20 cellular contexts compared by ENCODE assay signal in genomic region chr9:125377584-125378250, GRCh38.
A peak's percentile ranks its signal among the peaks of the same experiment; 100 is the strongest.
DNase-seq lines count a peak whose midpoint lies in the region; ATAC-seq, FAIRE-seq and TF ChIP-seq lines count a peak whose summit lies in the region.
"Had no signal": no experiment of that assay in that cellular context is flagged by ENCODE, and none has a peak within 500 bp of the region (broad histone marks: within the 10 kb centered on the region; RNA-seq: fewer than 3 reads in every experiment).

No MANE protein-coding gene starts in this region.

- H3K9me1 ChIP-seq in K562 (ENCODE audit: control insufficient read depth, insufficient read depth, low read length) = no peaks in the 10 kb centered on the region

- H3K27me3 Mint-ChIP-seq in neural crest cell (ENCODE audit: low read depth) = peaks cover 12% of the 10 kb centered on the region

- no peak for FAIRE-seq in K562 (lab: Jason Lieb, UNC)
- FAIRE-seq: A204.1, GM12878, H1 had no signal

- no peak for TF ChIP-seq POLR2A in K562 (conservative IDR thresholded peaks at IDR 0.05)

- TF ChIP-seq EP300 in K562 (IDR thresholded peaks at IDR 0.05; ENCODE audit: low read length) = no peak

- no peak overlapping the region for H3K4me2 ChIP-seq in K562 (ENCODE audit: insufficient read depth, low read length)

- H3K36me3 ChIP-seq in heart right ventricle = no peaks in the 10 kb centered on the region
- no peaks in the 10 kb centered on the region for H3K36me3 ChIP-seq in K562 (ENCODE audit: control insufficient read depth, insufficient read depth, low read length)
- H3K36me3 ChIP-seq: BE2C had no signal

- in situ Hi-C loops in K562 (cut with MboI) = no loop called here

- 66 to 93% methylated on average over 8 of the region's 8 CpGs for WGBS in heart right ventricle, 2 donors
- WGBS in K562 (ENCODE audit: insufficient coverage, low coverage, missing lambda C conversion rate) = 17% methylated on average over 8 of the region's 8 CpGs

- H3K27me3 ChIP-seq in heart right ventricle = peaks cover 0 to 6% (median 3%) of the 10 kb centered on the region in 7 donors
- H3K27me3 ChIP-seq in K562 (ENCODE audit: control insufficient read depth in 2 of 2, insufficient read depth in 2 of 2, low read length in 2 of 2) = no peaks in the 10 kb centered on the region
- H3K27me3 ChIP-seq: BE2C had no signal

- CTCF ChIA-PET in K562 (lab: Yijun Ruan, JAX; ENCODE audit: low intra/inter-chr PET ratio) = interaction anchor here (0.7 kb wide), 1 partner anchor 603 kb away, joined by 3 read pairs; no protein-coding TSS in a partner anchor

- H3K4me3 ChIP-seq in heart right ventricle = no peak overlapping the region
- no peak overlapping the region for H3K4me3 ChIP-seq in K562
- H3K4me3 ChIP-seq: GM12878 had no signal

- H3K9me3 Mint-ChIP-seq in neural crest cell = no peaks in the 10 kb centered on the region
- H3K9me3 Mint-ChIP-seq: CD4-positive, CD25-positive, alpha-beta regulatory T cell; CD8-positive, alpha-beta memory T cell; H9 had no signal

- H3K4me3 Mint-ChIP-seq in neural crest cell = no peak overlapping the region
- H3K4me3 Mint-ChIP-seq: CD4-positive, CD25-positive, alpha-beta regulatory T cell; CD8-positive, alpha-beta memory T cell; H9 had no signal

- no peaks in the 10 kb centered on the region for H3K79me2 ChIP-seq in K562 (ENCODE audit: control insufficient read depth, insufficient read depth, low read length)

- peak overlapping the region in 1 of 2 experiments; percentile 33; a peak in 1 of 4 replicates for H3K9ac ChIP-seq in K562 (ENCODE audit: insufficient read depth in 1 of 2, low read depth in 2 of 2, low read length in 2 of 2)

- DNase-seq in cardiac septum (ENCODE audit: low spot score) (peak; percentile 58), heart right ventricle (no peak), K562 (ENCODE audit: extremely low read depth in 1 of 4, low spot score in 3 of 4) (no peak), neural crest cell (ENCODE audit: low read depth, low spot score) (no peak), occipital lobe (lab: John Stamatoyannopoulos, UW) (no peak), Kasumi-1 (lab: John Stamatoyannopoulos, UW) (no peak)
- DNase-seq: ACHN; BE2C; C1 segment of cervical spinal cord; CD4-positive, CD25-positive, alpha-beta regulatory T cell; CD8-positive, alpha-beta memory T cell; COR-L47; DMS 273 treated with DMSO at 0.1 percent for 48 hours; DMS53; DND-41; EL; H9 had no signal

- no TSS peak for BruUV-seq in K562 (replicated peaks; lab: Mats Ljungman, UMichigan)

- no peak for TF ChIP-seq RAD21 in K562 (CRISPR knock-in tag; conservative IDR thresholded peaks at IDR 0.05 in 1 of 2, IDR thresholded peaks at IDR 0.05 in 1 of 2)

- ATAC-seq in heart right ventricle = no peak
- no peak for ATAC-seq in K562
- ATAC-seq: GM12878 had no signal

- no peaks in the 10 kb centered on the region for H4K20me1 ChIP-seq in K562 (replicated peaks; ENCODE audit: control insufficient read depth, insufficient read depth, low read length)

- intact Hi-C loops in cardiac septum (cut with DNase I) (loop anchor here (10.0 kb wide), 2 partner anchors 123 to 603 kb away; partner anchors contain the start of genes NR6A1 and OLFML2A), heart right ventricle (cut with DNase I) (loop anchor here in 5 of 10 donors (5.0 to 10.0 kb wide), 5 partner anchors 123 to 605 kb away; partner anchors contain the start of genes NR6A1 (in 4 of the 5), OLFML2A (in 3 of the 5), HSPA5 (in 1 of the 5) and WDR38 (in 1 of the 5)), K562 (cut with micrococcal nuclease) (no loop called here)

- peaks cover 8% of the 10 kb centered on the region for H3K4me1 Mint-ChIP-seq in neural crest cell

- no peaks in the 10 kb centered on the region for H3K36me3 Mint-ChIP-seq in neural crest cell (ENCODE audit: low read depth)
- H3K36me3 Mint-ChIP-seq: CD4-positive, CD25-positive, alpha-beta regulatory T cell; CD8-positive, alpha-beta memory T cell had no signal

- peak overlapping the region; percentile 71 for H3K27ac Mint-ChIP-seq in neural crest cell (ENCODE audit: unreplicated experiment)
- H3K27ac Mint-ChIP-seq: CD4-positive, CD25-positive, alpha-beta regulatory T cell; CD8-positive, alpha-beta memory T cell had no signal

- H3K4me1 ChIP-seq in heart right ventricle (peaks cover 0 to 15% (median 4%) of the 10 kb centered on the region in 9 donors), K562 (replicated peaks in 1 of 2; ENCODE audit: control insufficient read depth in 2 of 2, insufficient read depth in 2 of 2, low read length in 2 of 2) (peaks cover 8 to 19% of the 10 kb centered on the region in 2 experiments; a peak in 4 of 5 replicates)

- H3K27ac ChIP-seq in heart right ventricle = no peak overlapping the region
- H3K27ac ChIP-seq in K562 (ENCODE audit: extremely low read depth, low read depth, low read length) = no peak overlapping the region

- TF ChIP-seq CTCF in heart right ventricle (IDR thresholded peaks at IDR 0.05) (no peak), K562 (IDR thresholded peaks at IDR 0.05 in 2 of 3, conservative IDR thresholded peaks at IDR 0.05 in 1 of 3; ENCODE audit: insufficient read depth in 2 of 3, low read depth in 1 of 3, low read length in 3 of 3) (no peak), neural crest cell (conservative IDR thresholded peaks at IDR 0.05) (no peak)

- H3K9me3 ChIP-seq in heart right ventricle = no peaks in the 10 kb centered on the region
- H3K9me3 ChIP-seq in K562 (replicated peaks; ENCODE audit: control insufficient read depth, insufficient read depth, low read depth, low read length) = no peaks in the 10 kb centered on the region
- H3K9me3 ChIP-seq: BE2C had no signal

- POLR2A ChIA-PET in K562 (lab: Yijun Ruan, JAX) = interaction anchor here (0.7 to 1.0 kb wide), 6 partner anchors 8 to 146 kb away, joined by 3 to 4 read pairs (median 3); partner anchors contain the start of gene HSPA5

- peak overlapping the region; percentile 78; the same call in 1 of the 2 replicates for H2AFZ ChIP-seq in K562 (ENCODE audit: low read depth, low read length)

TF ChIP-seq in K562, 482 proteins besides CTCF, POLR2A, EP300 and RAD21:
- TF ChIP-seq CHD2 (IDR thresholded peaks at IDR 0.05; ENCODE audit: low read depth, low read length) (no peak), ZNF121 (CRISPR knock-in tag; conservative IDR thresholded peaks at IDR 0.05) (peak; percentile 43), RBM25 (IDR thresholded peaks at IDR 0.05; ENCODE audit: low read depth, low read length, severe bottlenecking) (peak; percentile 35), ZEB2 (IDR thresholded peaks at IDR 0.05) (no peak), ZNF77 (CRISPR knock-in tag; IDR thresholded peaks at IDR 0.05) (no peak)
